12 cellular contexts compared by ENCODE assay signal in genomic region chr20:13839421-13840092, GRCh38.
DNase-seq lines count a peak whose midpoint lies in the region; ATAC-seq lines count a peak whose summit lies in the region.
"Had no signal": no experiment of that assay in that cellular context is flagged by ENCODE, and none has a peak within 500 bp of the region (broad histone marks: within the 10 kb centered on the region; RNA-seq: fewer than 3 reads in every experiment).

No MANE protein-coding gene starts in this region.

- peak; percentile 97 for DNase-seq in EH (ENCODE audit: low read depth)
- peak; percentile 99 for DNase-seq in NCI-H82 treated with DMSO at 0.1 percent for 48 hours (lab: John Stamatoyannopoulos, UW; ENCODE audit: unreplicated experiment)
- DNase-seq in dedifferentiated amniotic fluid mesenchymal stem cell (ENCODE audit: extremely low spot score), result peak; percentile 89
- peak; percentile 23 for DNase-seq in non-pigmented ciliary epithelial cell (ENCODE audit: low read depth)
- no peak for DNase-seq in activated gamma-delta T cell treated with Interleukin-2 at 50 U/mL for 16 hours
- no peak for DNase-seq in DMS53 (lab: John Stamatoyannopoulos, UW)
- DNase-seq: activated T-cell treated with anti-CD3 and anti-CD28 coated beads for 4 hours; CD8-positive, alpha-beta memory T cell; NCI-H345 had no signal

- ATAC-seq in GM21619 (IDR thresholded peaks at IDR 0.05; ENCODE audit: unreplicated experiment) (no peak), GM18907 (IDR thresholded peaks at IDR 0.05; ENCODE audit: unreplicated experiment) (no peak)
- ATAC-seq: K562 had no signal

Comparison
In these comparisons a context has a peak if more than half of its experiments do, and no peak if none do; other contexts are left out.
1. DNase-seq: peak in EH (single experiment), NCI-H82 treated with DMSO at 0.1 percent for 48 hours (single experiment), dedifferentiated amniotic fluid mesenchymal stem cell (single experiment) and non-pigmented ciliary epithelial cell (single experiment); none in activated gamma-delta T cell treated with Interleukin-2 at 50 U/mL for 16 hours (single experiment) and DMS53 (single experiment).